Comparison of ENCODE assay signal across 1 cellular context in the genomic region with DNA sequence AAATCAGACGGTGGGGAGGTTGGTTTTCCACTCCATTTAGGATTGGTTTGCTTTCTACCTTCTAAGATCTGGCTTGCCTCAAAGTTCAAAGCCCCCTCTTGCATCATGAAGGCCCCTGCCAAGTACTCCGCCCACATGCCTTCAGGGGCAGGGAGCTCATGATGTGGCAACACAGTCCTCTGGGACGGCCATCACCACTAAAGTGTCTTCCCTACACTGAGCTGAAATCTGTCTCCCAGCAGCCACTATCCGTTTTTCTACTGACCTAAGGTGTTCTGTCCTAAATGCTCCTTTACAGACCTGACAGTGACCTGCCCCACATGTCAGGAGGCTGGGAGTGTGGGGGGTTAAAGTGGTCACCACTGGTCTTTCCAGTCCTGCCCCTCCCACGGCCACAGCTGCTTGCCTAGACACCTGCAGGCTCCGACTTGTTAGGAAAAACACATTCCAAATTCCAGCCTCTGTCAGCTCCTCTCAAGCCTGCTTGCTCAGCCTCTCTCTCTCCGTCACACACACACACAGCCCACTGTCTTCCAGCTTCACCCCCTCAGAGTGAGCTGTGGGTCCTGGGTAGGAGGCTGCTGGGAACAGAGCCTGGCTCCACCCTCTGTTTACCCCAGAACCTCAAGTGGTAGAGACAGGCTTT.
TF ChIP-seq lines count a peak whose summit lies in the region.

No MANE protein-coding gene starts in this region.

TF ChIP-seq in HepG2, 621 proteins besides CTCF, POLR2A, EP300 and RAD21 (continued from another document):
- TF ChIP-seq ZNF546 (CRISPR knock-in tag; conservative IDR thresholded peaks at IDR 0.05) (no peak), ZFP62 (CRISPR knock-in tag; IDR thresholded peaks at IDR 0.05) (no peak), GABPB1 (CRISPR knock-in tag; IDR thresholded peaks at IDR 0.05) (peak; percentile 40; the same call in 1 of the 2 replicates), RFX1 (IDR thresholded peaks at IDR 0.05) (no peak), ZNF709 (CRISPR knock-in tag; IDR thresholded peaks at IDR 0.05) (peak; percentile 38; the same call in 1 of the 2 replicates), NBN (conservative IDR thresholded peaks at IDR 0.05) (no peak), JDP2 (CRISPR knock-in tag; IDR thresholded peaks at IDR 0.05; ENCODE audit: borderline replicate concordance) (no peak; the same call in 1 of the 2 replicates), CCAR2 (optimal IDR thresholded peaks at IDR 0.05; ENCODE audit: low read depth, low read length) (no peak), ZSCAN21 (CRISPR knock-in tag; IDR thresholded peaks at IDR 0.05; ENCODE audit: borderline replicate concordance) (0 out of 2 replicates have a peak, but pooled peaks have one; percentile 42), SRY (CRISPR knock-in tag; IDR thresholded peaks at IDR 0.05) (no peak), TP53 (CRISPR knock-in tag; conservative IDR thresholded peaks at IDR 0.05) (no peak), ZNF234 (CRISPR knock-in tag; conservative IDR thresholded peaks at IDR 0.05) (no peak), ZNF44 (CRISPR knock-in tag; IDR thresholded peaks at IDR 0.05) (no peak), CHCHD3 (CRISPR knock-in tag; IDR thresholded peaks at IDR 0.05) (no peak), HNF4G (IDR thresholded peaks at IDR 0.05; ENCODE audit: borderline replicate concordance, low read depth, low read length) (peak; percentile 81), HNF4G (CRISPR knock-in tag; IDR thresholded peaks at IDR 0.05; ENCODE audit: borderline replicate concordance, low read depth) (peak; percentile 58; the same call in 1 of the 2 replicates), DMAP1 (CRISPR knock-in tag; IDR thresholded peaks at IDR 0.05) (peak; percentile 89), ZNF720 (CRISPR knock-in tag; IDR thresholded peaks at IDR 0.05) (0 out of 2 replicates have a peak, but pooled peaks have one; percentile 21), SOX13 (IDR thresholded peaks at IDR 0.05) (no peak), SOX13 (CRISPR knock-in tag; conservative IDR thresholded peaks at IDR 0.05 in 1 of 2, IDR thresholded peaks at IDR 0.05 in 1 of 2) (peak in 1 of 2 experiments; percentile 77; a peak in 2 of 4 replicates), PCBP2 (optimal IDR thresholded peaks at IDR 0.05; ENCODE audit: low read depth, low read length, poor library complexity, severe bottlenecking) (no peak), ZNF749 (CRISPR knock-in tag; IDR thresholded peaks at IDR 0.05; ENCODE audit: borderline replicate concordance) (peak; percentile 33; the same call in 1 of the 2 replicates), CCDC6 (CRISPR knock-in tag; IDR thresholded peaks at IDR 0.05) (0 out of 2 replicates have a peak, but pooled peaks have one; percentile 26), HDAC1 (CRISPR knock-in tag; IDR thresholded peaks at IDR 0.05) (peak; percentile 69), KMT2B (CRISPR knock-in tag; IDR thresholded peaks at IDR 0.05) (peak; percentile 62), ZNF816 (CRISPR knock-in tag; IDR thresholded peaks at IDR 0.05; ENCODE audit: borderline replicate concordance) (no peak), MYC (CRISPR knock-in tag; IDR thresholded peaks at IDR 0.05; ENCODE audit: borderline replicate concordance) (peak; percentile 52; the same call in 1 of the 2 replicates), FLYWCH1 (CRISPR knock-in tag; IDR thresholded peaks at IDR 0.05) (no peak), FOXA3 (CRISPR knock-in tag; IDR thresholded peaks at IDR 0.05) (peak; percentile 39; the same call in 1 of the 2 replicates), BORCS8-MEF2B (CRISPR knock-in tag; IDR thresholded peaks at IDR 0.05) (peak; percentile 70; the same call in 1 of the 2 replicates), TBL1XR1 (IDR thresholded peaks at IDR 0.05; ENCODE audit: borderline replicate concordance, low read length, partially characterized antibody) (no peak), TAF1 (CRISPR knock-in tag; IDR thresholded peaks at IDR 0.05) (no peak; the same call in 1 of the 2 replicates), ZNF431 (CRISPR knock-in tag; IDR thresholded peaks at IDR 0.05; ENCODE audit: borderline replicate concordance, low read depth) (no peak; the same call in 1 of the 2 replicates), NFE2L1 (CRISPR knock-in tag; IDR thresholded peaks at IDR 0.05; ENCODE audit: borderline replicate concordance) (no peak), TCF12 (IDR thresholded peaks at IDR 0.05) (no peak), TCF12 (CRISPR knock-in tag; IDR thresholded peaks at IDR 0.05) (no peak), NR2C2 (CRISPR knock-in tag; IDR thresholded peaks at IDR 0.05; ENCODE audit: borderline replicate concordance) (peak; percentile 78), HMGA1 (CRISPR knock-in tag; conservative IDR thresholded peaks at IDR 0.05) (no peak), ARID2 (CRISPR knock-in tag; IDR thresholded peaks at IDR 0.05; ENCODE audit: borderline replicate concordance) (peak; percentile 78; the same call in 1 of the 2 replicates)
- TF ChIP-seq, protein P1, sequence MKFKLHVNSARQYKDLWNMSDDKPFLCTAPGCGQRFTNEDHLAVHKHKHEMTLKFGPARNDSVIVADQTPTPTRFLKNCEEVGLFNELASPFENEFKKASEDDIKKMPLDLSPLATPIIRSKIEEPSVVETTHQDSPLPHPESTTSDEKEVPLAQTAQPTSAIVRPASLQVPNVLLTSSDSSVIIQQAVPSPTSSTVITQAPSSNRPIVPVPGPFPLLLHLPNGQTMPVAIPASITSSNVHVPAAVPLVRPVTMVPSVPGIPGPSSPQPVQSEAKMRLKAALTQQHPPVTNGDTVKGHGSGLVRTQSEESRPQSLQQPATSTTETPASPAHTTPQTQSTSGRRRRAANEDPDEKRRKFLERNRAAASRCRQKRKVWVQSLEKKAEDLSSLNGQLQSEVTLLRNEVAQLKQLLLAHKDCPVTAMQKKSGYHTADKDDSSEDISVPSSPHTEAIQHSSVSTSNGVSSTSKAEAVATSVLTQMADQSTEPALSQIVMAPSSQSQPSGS (CRISPR knock-in tag; IDR thresholded peaks at IDR 0.05), result peak; percentile 86
- TF ChIP-seq, protein P2, sequence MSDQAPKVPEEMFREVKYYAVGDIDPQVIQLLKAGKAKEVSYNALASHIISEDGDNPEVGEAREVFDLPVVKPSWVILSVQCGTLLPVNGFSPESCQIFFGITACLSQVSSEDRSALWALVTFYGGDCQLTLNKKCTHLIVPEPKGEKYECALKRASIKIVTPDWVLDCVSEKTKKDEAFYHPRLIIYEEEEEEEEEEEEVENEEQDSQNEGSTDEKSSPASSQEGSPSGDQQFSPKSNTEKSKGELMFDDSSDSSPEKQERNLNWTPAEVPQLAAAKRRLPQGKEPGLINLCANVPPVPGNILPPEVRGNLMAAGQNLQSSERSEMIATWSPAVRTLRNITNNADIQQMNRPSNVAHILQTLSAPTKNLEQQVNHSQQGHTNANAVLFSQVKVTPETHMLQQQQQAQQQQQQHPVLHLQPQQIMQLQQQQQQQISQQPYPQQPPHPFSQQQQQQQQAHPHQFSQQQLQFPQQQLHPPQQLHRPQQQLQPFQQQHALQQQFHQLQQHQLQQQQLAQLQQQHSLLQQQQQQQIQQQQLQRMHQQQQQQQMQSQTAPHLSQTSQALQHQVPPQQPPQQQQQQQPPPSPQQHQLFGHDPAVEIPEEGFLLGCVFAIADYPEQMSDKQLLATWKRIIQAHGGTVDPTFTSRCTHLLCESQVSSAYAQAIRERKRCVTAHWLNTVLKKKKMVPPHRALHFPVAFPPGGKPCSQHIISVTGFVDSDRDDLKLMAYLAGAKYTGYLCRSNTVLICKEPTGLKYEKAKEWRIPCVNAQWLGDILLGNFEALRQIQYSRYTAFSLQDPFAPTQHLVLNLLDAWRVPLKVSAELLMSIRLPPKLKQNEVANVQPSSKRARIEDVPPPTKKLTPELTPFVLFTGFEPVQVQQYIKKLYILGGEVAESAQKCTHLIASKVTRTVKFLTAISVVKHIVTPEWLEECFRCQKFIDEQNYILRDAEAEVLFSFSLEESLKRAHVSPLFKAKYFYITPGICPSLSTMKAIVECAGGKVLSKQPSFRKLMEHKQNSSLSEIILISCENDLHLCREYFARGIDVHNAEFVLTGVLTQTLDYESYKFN (CRISPR knock-in tag; conservative IDR thresholded peaks at IDR 0.05), result peak; percentile 90
- TF ChIP-seq, protein P3, sequence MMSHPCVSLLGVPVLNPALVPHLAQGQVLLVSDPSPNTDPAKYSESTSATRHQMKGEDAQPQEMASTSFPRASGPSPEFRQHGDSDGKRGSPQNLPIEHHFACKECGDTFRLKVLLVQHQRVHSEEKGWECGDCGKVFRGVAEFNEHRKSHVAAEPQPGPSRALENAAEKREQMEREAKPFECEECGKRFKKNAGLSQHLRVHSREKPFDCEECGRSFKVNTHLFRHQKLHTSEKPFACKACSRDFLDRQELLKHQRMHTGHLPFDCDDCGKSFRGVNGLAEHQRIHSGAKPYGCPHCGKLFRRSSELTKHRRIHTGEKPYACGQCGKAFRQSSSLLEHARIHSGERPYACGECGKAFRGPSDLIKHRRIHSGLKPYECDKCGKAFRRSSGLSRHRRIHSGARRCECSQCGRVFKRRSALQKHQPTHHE (CRISPR knock-in tag; IDR thresholded peaks at IDR 0.05; ENCODE audit: borderline replicate concordance), result no peak
- TF ChIP-seq, protein P4, sequence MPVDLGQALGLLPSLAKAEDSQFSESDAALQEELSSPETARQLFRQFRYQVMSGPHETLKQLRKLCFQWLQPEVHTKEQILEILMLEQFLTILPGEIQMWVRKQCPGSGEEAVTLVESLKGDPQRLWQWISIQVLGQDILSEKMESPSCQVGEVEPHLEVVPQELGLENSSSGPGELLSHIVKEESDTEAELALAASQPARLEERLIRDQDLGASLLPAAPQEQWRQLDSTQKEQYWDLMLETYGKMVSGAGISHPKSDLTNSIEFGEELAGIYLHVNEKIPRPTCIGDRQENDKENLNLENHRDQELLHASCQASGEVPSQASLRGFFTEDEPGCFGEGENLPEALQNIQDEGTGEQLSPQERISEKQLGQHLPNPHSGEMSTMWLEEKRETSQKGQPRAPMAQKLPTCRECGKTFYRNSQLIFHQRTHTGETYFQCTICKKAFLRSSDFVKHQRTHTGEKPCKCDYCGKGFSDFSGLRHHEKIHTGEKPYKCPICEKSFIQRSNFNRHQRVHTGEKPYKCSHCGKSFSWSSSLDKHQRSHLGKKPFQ (CRISPR knock-in tag; IDR thresholded peaks at IDR 0.05; ENCODE audit: insufficient replicate concordance), result no peak
- TF ChIP-seq, protein P5, sequence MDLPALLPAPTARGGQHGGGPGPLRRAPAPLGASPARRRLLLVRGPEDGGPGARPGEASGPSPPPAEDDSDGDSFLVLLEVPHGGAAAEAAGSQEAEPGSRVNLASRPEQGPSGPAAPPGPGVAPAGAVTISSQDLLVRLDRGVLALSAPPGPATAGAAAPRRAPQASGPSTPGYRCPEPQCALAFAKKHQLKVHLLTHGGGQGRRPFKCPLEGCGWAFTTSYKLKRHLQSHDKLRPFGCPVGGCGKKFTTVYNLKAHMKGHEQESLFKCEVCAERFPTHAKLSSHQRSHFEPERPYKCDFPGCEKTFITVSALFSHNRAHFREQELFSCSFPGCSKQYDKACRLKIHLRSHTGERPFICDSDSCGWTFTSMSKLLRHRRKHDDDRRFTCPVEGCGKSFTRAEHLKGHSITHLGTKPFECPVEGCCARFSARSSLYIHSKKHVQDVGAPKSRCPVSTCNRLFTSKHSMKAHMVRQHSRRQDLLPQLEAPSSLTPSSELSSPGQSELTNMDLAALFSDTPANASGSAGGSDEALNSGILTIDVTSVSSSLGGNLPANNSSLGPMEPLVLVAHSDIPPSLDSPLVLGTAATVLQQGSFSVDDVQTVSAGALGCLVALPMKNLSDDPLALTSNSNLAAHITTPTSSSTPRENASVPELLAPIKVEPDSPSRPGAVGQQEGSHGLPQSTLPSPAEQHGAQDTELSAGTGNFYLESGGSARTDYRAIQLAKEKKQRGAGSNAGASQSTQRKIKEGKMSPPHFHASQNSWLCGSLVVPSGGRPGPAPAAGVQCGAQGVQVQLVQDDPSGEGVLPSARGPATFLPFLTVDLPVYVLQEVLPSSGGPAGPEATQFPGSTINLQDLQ (CRISPR knock-in tag; IDR thresholded peaks at IDR 0.05), result peak; percentile 84; the same call in 1 of the 2 replicates
- TF ChIP-seq, protein P6, sequence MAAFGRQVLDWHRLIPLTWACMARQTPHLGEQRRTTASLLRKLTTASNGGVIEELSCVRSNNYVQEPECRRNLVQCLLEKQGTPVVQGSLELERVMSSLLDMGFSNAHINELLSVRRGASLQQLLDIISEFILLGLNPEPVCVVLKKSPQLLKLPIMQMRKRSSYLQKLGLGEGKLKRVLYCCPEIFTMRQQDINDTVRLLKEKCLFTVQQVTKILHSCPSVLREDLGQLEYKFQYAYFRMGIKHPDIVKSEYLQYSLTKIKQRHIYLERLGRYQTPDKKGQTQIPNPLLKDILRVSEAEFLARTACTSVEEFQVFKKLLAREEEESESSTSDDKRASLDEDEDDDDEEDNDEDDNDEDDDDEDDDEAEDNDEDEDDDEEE (CRISPR knock-in tag; IDR thresholded peaks at IDR 0.05), result 0 out of 2 replicates have a peak, but pooled peaks have one; percentile 28
- TF ChIP-seq, protein P7, sequence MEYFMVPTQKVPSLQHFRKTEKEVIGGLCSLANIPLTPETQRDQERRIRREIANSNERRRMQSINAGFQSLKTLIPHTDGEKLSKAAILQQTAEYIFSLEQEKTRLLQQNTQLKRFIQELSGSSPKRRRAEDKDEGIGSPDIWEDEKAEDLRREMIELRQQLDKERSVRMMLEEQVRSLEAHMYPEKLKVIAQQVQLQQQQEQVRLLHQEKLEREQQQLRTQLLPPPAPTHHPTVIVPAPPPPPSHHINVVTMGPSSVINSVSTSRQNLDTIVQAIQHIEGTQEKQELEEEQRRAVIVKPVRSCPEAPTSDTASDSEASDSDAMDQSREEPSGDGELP (IDR thresholded peaks at IDR 0.05; ENCODE audit: borderline replicate concordance, low read depth), result peak; percentile 77
- TF ChIP-seq, protein P8, sequence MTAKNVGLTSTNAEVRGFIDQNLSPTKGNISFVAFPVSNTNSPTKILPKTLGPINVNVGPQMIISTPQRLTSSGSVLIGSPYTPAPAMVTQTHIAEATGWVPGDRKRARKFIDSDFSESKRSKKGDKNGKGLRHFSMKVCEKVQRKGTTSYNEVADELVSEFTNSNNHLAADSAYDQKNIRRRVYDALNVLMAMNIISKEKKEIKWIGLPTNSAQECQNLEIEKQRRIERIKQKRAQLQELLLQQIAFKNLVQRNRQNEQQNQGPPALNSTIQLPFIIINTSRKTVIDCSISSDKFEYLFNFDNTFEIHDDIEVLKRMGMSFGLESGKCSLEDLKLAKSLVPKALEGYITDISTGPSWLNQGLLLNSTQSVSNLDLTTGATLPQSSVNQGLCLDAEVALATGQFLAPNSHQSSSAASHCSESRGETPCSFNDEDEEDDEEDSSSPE (CRISPR knock-in tag; IDR thresholded peaks at IDR 0.05), result peak; percentile 51; the same call in 1 of the 2 replicates
- TF ChIP-seq, protein P9, sequence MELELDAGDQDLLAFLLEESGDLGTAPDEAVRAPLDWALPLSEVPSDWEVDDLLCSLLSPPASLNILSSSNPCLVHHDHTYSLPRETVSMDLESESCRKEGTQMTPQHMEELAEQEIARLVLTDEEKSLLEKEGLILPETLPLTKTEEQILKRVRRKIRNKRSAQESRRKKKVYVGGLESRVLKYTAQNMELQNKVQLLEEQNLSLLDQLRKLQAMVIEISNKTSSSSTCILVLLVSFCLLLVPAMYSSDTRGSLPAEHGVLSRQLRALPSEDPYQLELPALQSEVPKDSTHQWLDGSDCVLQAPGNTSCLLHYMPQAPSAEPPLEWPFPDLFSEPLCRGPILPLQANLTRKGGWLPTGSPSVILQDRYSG (CRISPR knock-in tag; IDR thresholded peaks at IDR 0.05), result no peak
